9 cellular contexts compared by ENCODE assay signal in genomic region chr10:110398419-110399162, GRCh38.
A peak's percentile ranks its signal among the peaks of the same experiment; 100 is the strongest.
DNase-seq lines count a peak whose midpoint lies in the region; ATAC-seq lines count a peak whose summit lies in the region.
"Had no signal": no experiment of that assay in that cellular context is flagged by ENCODE, and none has a peak within 500 bp of the region (broad histone marks: within the 10 kb centered on the region; RNA-seq: fewer than 3 reads in every experiment).

No MANE protein-coding gene starts in this region.

- H3K9me3 ChIP-seq in mesodermal cell (ENCODE audit: control insufficient read depth, low read length): no peaks in the 10 kb centered on the region

- peaks cover 33% of the 10 kb centered on the region for H3K4me1 ChIP-seq in mesodermal cell (ENCODE audit: control insufficient read depth, insufficient read depth, low read length, poor library complexity, severe bottlenecking)

- no peak overlapping the region for H3K4me3 ChIP-seq in mesodermal cell (ENCODE audit: extremely low read depth, insufficient read depth, low read length, poor library complexity, severe bottlenecking)
- H3K4me3 ChIP-seq: GM12878 had no signal

- no peak for ATAC-seq in GM21423 (IDR thresholded peaks at IDR 0.05; ENCODE audit: unreplicated experiment)
- ATAC-seq: GM12878 had no signal

- H3K27ac ChIP-seq in mesodermal cell (ENCODE audit: low read depth, low read length, severe bottlenecking): peak overlapping the region; percentile 81

- H3K36me3 ChIP-seq in mesodermal cell (ENCODE audit: control insufficient read depth, insufficient read depth, low read length): no peaks in the 10 kb centered on the region

- WGBS in mesodermal cell (ENCODE audit: insufficient coverage in 2 of 2), 2 experiments: 65 to 72% methylated on average over 5 to 7 of the region's 9 CpGs

- DNase-seq in AG08395 (ENCODE audit: low spot score) (peak; percentile 96), M059J (ENCODE audit: low read depth) (peak; percentile 99), dedifferentiated amniotic fluid mesenchymal stem cell (ENCODE audit: extremely low spot score) (peak; percentile 96), SIG-M5 (lab: John Stamatoyannopoulos, UW) (no peak), NCI-H1417 treated with DMSO at 0.1 percent for 48 hours (lab: John Stamatoyannopoulos, UW) (no peak), SIG-M5 treated with dmso at 0.1 percent for 504 hours (lab: John Stamatoyannopoulos, UW; ENCODE audit: unreplicated experiment) (no peak)

Comparison
In these comparisons a context has a peak if more than half of its experiments do, and no peak if none do; other contexts are left out.
1. DNase-seq: peak in AG08395 (single experiment), M059J (single experiment) and dedifferentiated amniotic fluid mesenchymal stem cell (single experiment); none in SIG-M5 (single experiment), NCI-H1417 treated with DMSO at 0.1 percent for 48 hours (single experiment) and SIG-M5 treated with dmso at 0.1 percent for 504 hours (single experiment).